ENCODE assay signal across 15 cellular contexts in the genomic region with DNA sequence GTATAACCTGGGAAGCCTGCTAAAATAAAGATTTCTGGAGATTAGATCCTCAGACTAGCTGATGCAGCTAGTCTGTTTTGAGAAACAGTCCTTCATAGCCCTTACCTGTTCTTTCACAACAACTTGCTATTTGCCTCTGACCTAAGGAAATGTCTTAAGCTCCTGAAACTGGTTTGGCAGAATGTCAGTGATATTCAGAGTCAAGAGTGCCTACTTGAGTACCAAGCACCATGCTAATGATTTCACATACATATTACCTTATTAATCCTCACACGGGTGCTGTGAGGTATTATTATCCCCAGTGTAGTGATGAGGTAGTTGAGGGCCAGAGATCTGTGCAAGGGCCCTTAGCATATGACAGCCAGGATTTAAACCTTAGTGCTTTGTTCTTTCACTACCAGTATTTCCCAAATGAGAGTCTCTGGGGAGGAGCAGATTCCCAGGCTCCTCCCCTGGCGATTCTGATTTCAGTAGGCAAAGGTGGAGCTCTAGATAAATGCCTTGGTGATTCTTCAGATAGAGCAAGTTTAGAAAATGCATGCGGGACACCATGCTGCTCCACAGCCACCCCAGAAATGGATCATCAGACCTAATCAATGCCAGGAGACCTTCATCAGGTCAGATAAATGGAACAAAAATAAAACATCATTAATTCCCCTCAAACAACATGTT. TPM values are rescaled to one million over a fixed set of nuclear protein-coding genes. Genes with fewer than 3 reads are reported as not detected.
DNase-seq lines count a peak whose midpoint lies in the region; ATAC-seq, FAIRE-seq and TF ChIP-seq lines count a peak whose summit lies in the region.
"Had no signal": no experiment of that assay in that cellular context is flagged by ENCODE, and none has a peak within 500 bp of the region (broad histone marks: within the 10 kb centered on the region; RNA-seq: fewer than 3 reads in every experiment).

No MANE protein-coding gene starts in this region.

- H3K79me1 ChIP-seq in H1 (ENCODE audit: low read depth, low read length) = no peaks in the 10 kb centered on the region; the same call in 1 of the 2 replicates

- TF ChIP-seq RAD21 in H1 (IDR thresholded peaks at IDR 0.05 in 1 of 2, conservative IDR thresholded peaks at IDR 0.05 in 1 of 2; ENCODE audit: low read depth in 2 of 2, low read length in 2 of 2) = no peak

- H2AK5ac ChIP-seq in H1 (ENCODE audit: low read depth, low read length) = no peak overlapping the region

- H4K91ac ChIP-seq in H1 (replicated peaks; ENCODE audit: insufficient read length, low read length) = no peak overlapping the region

- no peak overlapping the region for H2BK20ac ChIP-seq in H1 (ENCODE audit: low read length)

- H2BK12ac ChIP-seq in H1 (ENCODE audit: low read depth, low read length) = no peak overlapping the region

- peaks cover 63% of the 10 kb centered on the region for H3K4me1 ChIP-seq in ACC112 (ENCODE audit: control insufficient read depth, insufficient read depth, low read length, unreplicated experiment)
- H3K4me1 ChIP-seq in H1 (replicated peaks in 1 of 4; ENCODE audit: control insufficient read depth in 3 of 4, insufficient read depth in 4 of 4, low read length in 3 of 4) = peaks cover 1 to 9% (median 5%) of the 10 kb centered on the region in 4 experiments; a peak in 5 of 7 replicates

- peaks cover 25% of the 10 kb centered on the region for H3K36me3 Mint-ChIP-seq in nephron (ENCODE audit: low read depth)
- peaks cover 11% of the 10 kb centered on the region for H3K36me3 Mint-ChIP-seq in stimulated activated memory B cell treated with anti-CD40 and anti-IgM and Interleukin-4, amounts not matched to agents 10 μg/mL and 1 μg/mL and 100 μg/mL, for 72 hours
- H3K36me3 Mint-ChIP-seq: activated naive CD8-positive, alpha-beta T cell had no signal

- FAIRE-seq in H1 (lab: Jason Lieb, UNC) = no peak

- H3K27ac Mint-ChIP-seq in nephron = peak overlapping the region; percentile 14 to 28 (median 28)
- H3K27ac Mint-ChIP-seq in stimulated activated memory B cell treated with anti-CD40 and anti-IgM and Interleukin-4, amounts not matched to agents 10 μg/mL and 1 μg/mL and 100 μg/mL, for 72 hours = no peak overlapping the region
- H3K27ac Mint-ChIP-seq: activated naive CD8-positive, alpha-beta T cell had no signal

- H3K23me2 ChIP-seq in H1 (ENCODE audit: low read depth, low read length) = no peaks in the 10 kb centered on the region

- H3K27me3 Mint-ChIP-seq in nephron (ENCODE audit: low read depth) = no peaks in the 10 kb centered on the region
- no peaks in the 10 kb centered on the region for H3K27me3 Mint-ChIP-seq in stimulated activated memory B cell treated with anti-CD40 and anti-IgM and Interleukin-4, amounts not matched to agents 10 μg/mL and 1 μg/mL and 100 μg/mL, for 72 hours
- H3K27me3 Mint-ChIP-seq: activated naive CD8-positive, alpha-beta T cell had no signal

- H3K4me3 ChIP-seq in ACC112 (ENCODE audit: low read depth, low read length) = no peak overlapping the region
- 0 out of 2 replicates have a peak overlapping the region, but pooled peaks have one; percentile 1 for H3K4me3 ChIP-seq in LNCaP clone FGC (ENCODE audit: low read depth, low read length)
- no peak overlapping the region for H3K4me3 ChIP-seq in H1 (ENCODE audit: extremely low read depth in 1 of 4, insufficient read depth in 2 of 4, low read depth in 3 of 4, low read length in 4 of 4)

- H3K14ac ChIP-seq in H1 (ENCODE audit: insufficient read length) = no peak overlapping the region

- CTCF ChIA-PET in H1 (lab: Charles Lee; ENCODE audit: partially characterized antibody) = interaction anchor here (0.6 to 7.9 kb wide), 5 partner anchors 9 to 879 kb away, joined by 3 to 80 read pairs (median 4); no protein-coding TSS in a partner anchor

- no peak overlapping the region for H4K5ac ChIP-seq in H1 (ENCODE audit: insufficient read length, low read depth, low read length)

- TF ChIP-seq CTCF in LNCaP clone FGC (IDR thresholded peaks at IDR 0.05; ENCODE audit: control insufficient read depth, extremely low read depth, insufficient read depth) = no peak
- no peak for TF ChIP-seq CTCF in H1 (IDR thresholded peaks at IDR 0.05; ENCODE audit: control extremely low read depth in 1 of 3, insufficient read depth in 1 of 3, low read depth in 1 of 3, low read length in 3 of 3)
- no peak for TF ChIP-seq CTCF in nephron (IDR thresholded peaks at IDR 0.05; ENCODE audit: unreplicated experiment in 3 of 3)

- no peaks in the 10 kb centered on the region for H3K9me3 Mint-ChIP-seq in nephron
- no peaks in the 10 kb centered on the region for H3K9me3 Mint-ChIP-seq in stimulated activated memory B cell treated with anti-CD40 and anti-IgM and Interleukin-4, amounts not matched to agents 10 μg/mL and 1 μg/mL and 100 μg/mL, for 72 hours

- peaks cover 3% of the 10 kb centered on the region for H3K79me2 ChIP-seq in ACC112 (ENCODE audit: control insufficient read depth, insufficient read depth, low read length, unreplicated experiment)
- H3K79me2 ChIP-seq in H1 (ENCODE audit: control insufficient read depth in 1 of 2, insufficient read depth in 2 of 2, low read length in 2 of 2) = no peaks in the 10 kb centered on the region

- no peak overlapping the region for H3K4ac ChIP-seq in H1 (replicated peaks; ENCODE audit: insufficient read length, low read depth, low read length)

- H2BK120ac ChIP-seq in H1 (replicated peaks; ENCODE audit: low read depth, low read length) = no peak overlapping the region

- no peak overlapping the region for H3K4me2 ChIP-seq in H1 (ENCODE audit: insufficient read depth in 1 of 2, low read depth in 2 of 2, low read length in 2 of 2)
- H3K4me2 ChIP-seq: KMS-11 had no signal

- no peak overlapping the region for H3K56ac ChIP-seq in H1 (replicated peaks; ENCODE audit: insufficient read length, low read depth, low read length)

- H2BK5ac ChIP-seq in H1 (ENCODE audit: low read depth, low read length) = no peak overlapping the region

- no peak overlapping the region for H4K8ac ChIP-seq in H1 (ENCODE audit: extremely low read depth, insufficient read depth, low read length)

- TF ChIP-seq POLR2A in H1 (IDR thresholded peaks at IDR 0.05; ENCODE audit: control extremely low read depth in 1 of 2, low read depth in 2 of 2, low read length in 2 of 2) = no peak

- H3K27me3 ChIP-seq in ACC112 (ENCODE audit: insufficient read depth, low read length) (no peaks in the 10 kb centered on the region), H1 (replicated peaks in 1 of 4; ENCODE audit: control insufficient read depth in 3 of 4, extremely low read depth in 1 of 4, insufficient read depth in 3 of 4, low read length in 3 of 4) (peaks cover 0 to 8% (median 1%) of the 10 kb centered on the region in 4 experiments; a peak in 4 of 7 replicates)

- no peak overlapping the region for H3K4me3 Mint-ChIP-seq in nephron
- H3K4me3 Mint-ChIP-seq in stimulated activated memory B cell treated with anti-CD40 and anti-IgM and Interleukin-4, amounts not matched to agents 10 μg/mL and 1 μg/mL and 100 μg/mL, for 72 hours = no peak overlapping the region
- H3K4me3 Mint-ChIP-seq: activated naive CD8-positive, alpha-beta T cell had no signal

- H3K36me3 ChIP-seq in ACC112 (ENCODE audit: insufficient read depth, low read length) (peaks cover 12% of the 10 kb centered on the region), H1 (ENCODE audit: control insufficient read depth in 2 of 4, insufficient read depth in 4 of 4, low read length in 3 of 4) (peaks cover 5 to 17% (median 17%) of the 10 kb centered on the region in 4 experiments)

- no peaks in the 10 kb centered on the region for H3K9me3 ChIP-seq in H1 (ENCODE audit: insufficient read depth in 2 of 2, low read depth in 1 of 2, low read length in 1 of 2)

- no peak for ATAC-seq in stimulated activated memory B cell treated with anti-CD40 and anti-IgM and Interleukin-4, amounts not matched to agents 10 μg/mL and 1 μg/mL and 100 μg/mL, for 72 hours
- ATAC-seq in GM21423 (IDR thresholded peaks at IDR 0.05; ENCODE audit: unreplicated experiment) = no peak

- H3K27ac ChIP-seq in ACC112 (ENCODE audit: low read depth, low read length) (peak overlapping the region; percentile 21), H1 (ENCODE audit: low read depth, low read length) (0 out of 2 replicates have a peak overlapping the region, but pooled peaks have one; percentile 22)
- H3K27ac ChIP-seq: KMS-11, WERI-Rb-1 had no signal

- H3K4me1 Mint-ChIP-seq in nephron = peaks cover 21% of the 10 kb centered on the region
- H3K4me1 Mint-ChIP-seq in stimulated activated memory B cell treated with anti-CD40 and anti-IgM and Interleukin-4, amounts not matched to agents 10 μg/mL and 1 μg/mL and 100 μg/mL, for 72 hours = peaks cover 43% of the 10 kb centered on the region

- H4K20me1 ChIP-seq in H1 (replicated peaks in 1 of 2; ENCODE audit: control insufficient read depth in 1 of 2, insufficient read depth in 2 of 2, low read length in 2 of 2) = peaks cover 0 to 3% of the 10 kb centered on the region in 2 experiments

- H2AFZ ChIP-seq in ACC112 (ENCODE audit: low read length, unreplicated experiment) = no peak overlapping the region
- H2AFZ ChIP-seq in H1 (ENCODE audit: low read length) = no peak overlapping the region

- DNase-seq in LNCaP clone FGC (ENCODE audit: low read depth) (peak; percentile 74), H1 (ENCODE audit: low read depth in 1 of 2, low spot score in 2 of 2) (no peak), cerebellar cortex (ENCODE audit: low spot score) (no peak)
- DNase-seq in activated CD4-positive, alpha-beta T cell treated with anti-CD3 and anti-CD28 coated beads for 48 hours = no peak
- DNase-seq: activated CD8-positive, alpha-beta memory T cell treated with anti-CD3 and anti-CD28 coated beads, Interleukin-2, amount 50 U/mL, for 4 hours; erythroblast; hippocampal formation; NCI-H187; WERI-Rb-1 had no signal

- no peak overlapping the region for H3K9ac ChIP-seq in H1 (replicated peaks in 1 of 4; ENCODE audit: extremely low read depth in 1 of 4, low read depth in 3 of 4, low read length in 3 of 4)
- H3K9ac ChIP-seq: KMS-11 had no signal

- H2BK15ac ChIP-seq in H1 (ENCODE audit: low read length) = no peak overlapping the region

- 57% methylated on average over 3 of the region's 3 CpGs; no CpG with 5 or more reads in 1 of the 2 experiments for WGBS in H1 (ENCODE audit: extremely low coverage in 1 of 2, insufficient coverage in 1 of 2, insufficient read length in 1 of 2, insufficient replicate concordance in 2 of 2, low coverage in 1 of 2, low lambda C conversion rate in 2 of 2, missing lambda C conversion rate in 1 of 2), 2 experiments

- H3K18ac ChIP-seq in H1 (ENCODE audit: extremely low read depth, low read length) = no peak overlapping the region

- TF ChIP-seq EP300 in H1 (IDR thresholded peaks at IDR 0.05; ENCODE audit: borderline replicate concordance in 1 of 2, low read depth in 2 of 2, low read length in 2 of 2) = no peak

- POLR2A ChIA-PET in H1 (lab: Charles Lee; ENCODE audit: partially characterized antibody) = interaction anchor here (1.3 to 1.6 kb wide), 3 partner anchors 41 to 303 kb away, joined by 3 to 5 read pairs (median 4); a partner anchor contains a TSS

- H3K23ac ChIP-seq in H1 (ENCODE audit: insufficient read length) = no peak overlapping the region

RNA-seq across cellular contexts. Expression of a gene that starts 47.4 kb away (rescaled TPM):
- 0.90 and 2.0 TPM in 2 replicates for total RNA-seq in H1 (2021; fragmentation: NEBNext Ultra II Directional; extraction: Animal tissue kit (Norgen Biotek cat#: 25700))
- 0.33 and 0.60 TPM in 2 replicates for polyA plus RNA-seq in H1 (2011; rRNA removed)
- 0.56 TPM for polyA plus RNA-seq in H1 (2011; cell fraction: cytosol; rRNA removed)
- polyA plus RNA-seq in H1 (2011; cell fraction: nucleus; rRNA removed) = 1.9 TPM
- 0.52 to 1.2 TPM (median 0.84 TPM) in 4 replicates for polyA plus RNA-seq in H1 (2012, experiment 1 of 2)
- 0.05 TPM for polyA plus RNA-seq in H1 (2012, experiment 2 of 2)
- polyA plus RNA-seq in H1 (2013, experiment 1 of 2) = 0.30 TPM
- 0.28 TPM for polyA plus RNA-seq in H1 (2013, experiment 2 of 2)
- polyA minus RNA-seq in H1 (2011; rRNA and poly(A)+ RNA removed) = 0.59 and 0.95 TPM in 2 replicates
- polyA minus RNA-seq in H1 (2011; cell fraction: cytosol; rRNA and poly(A)+ RNA removed) = 0.59 TPM
- polyA minus RNA-seq in H1 (2011; cell fraction: nucleus; rRNA and poly(A)+ RNA removed) = 1.1 TPM
